In genomic region chr9:78188594-78188993, GRCh38 we compare ENCODE assay signal across 17 cellular contexts.
"Had no signal": no experiment of that assay in that cellular context is flagged by ENCODE, and none has a peak within 500 bp of the region (broad histone marks: within the 10 kb centered on the region; RNA-seq: fewer than 3 reads in every experiment).

No MANE protein-coding gene starts in this region.

- H3K4me3 Mint-ChIP-seq: immature natural killer cell, memory B cell, mesothelial cell of epicardium, natural killer cell, neural crest cell, type B pancreatic cell had no signal

- H3K27ac Mint-ChIP-seq: memory B cell, mesothelial cell of epicardium, natural killer cell, type B pancreatic cell had no signal

- H3K27me3 Mint-ChIP-seq: memory B cell, type B pancreatic cell had no signal

- ATAC-seq: gastrocnemius medialis, left colon, natural killer cell, right cardiac atrium had no signal

- H3K9me3 ChIP-seq: esophagus muscularis mucosa, gastrocnemius medialis, ovary, stomach had no signal

- H3K27me3 ChIP-seq: esophagus muscularis mucosa, gastrocnemius medialis, ovary, stomach had no signal

- H3K4me1 Mint-ChIP-seq: mesothelial cell of epicardium had no signal

- DNase-seq: effector memory CD4-positive, alpha-beta T cell; gastrocnemius medialis; glutamatergic neuron; immature natural killer cell; left colon; natural killer cell; ovary; right cardiac atrium; small intestine; stimulated activated CD4-positive, alpha-beta T cell treated with anti-CD3 and anti-CD28 coated beads, Interleukin-12 subunit alpha, Interleukin-12 subunit beta, amount 100 ng/mL, for 4 hours; stimulated activated naive CD4-positive, alpha-beta T cell; stomach had no signal

- H3K4me1 ChIP-seq: esophagus muscularis mucosa, gastrocnemius medialis, stomach had no signal

- H3K36me3 Mint-ChIP-seq: memory B cell, mesothelial cell of epicardium, natural killer cell, type B pancreatic cell had no signal

- H3K4me3 ChIP-seq: esophagus muscularis mucosa, gastrocnemius medialis, ovary, stomach had no signal

- H3K9me3 Mint-ChIP-seq: immature natural killer cell, memory B cell, mesothelial cell of epicardium, natural killer cell, neural crest cell, type B pancreatic cell had no signal

- H3K27ac ChIP-seq: esophagus muscularis mucosa, gastrocnemius medialis, ovary, stomach had no signal

- H3K36me3 ChIP-seq: esophagus muscularis mucosa, gastrocnemius medialis, ovary, stomach had no signal
